Comparison of ENCODE assay signal across 23 cellular contexts in genomic region chr1:239662950-239663349, GRCh38.
"Had no signal": no experiment of that assay in that cellular context is flagged by ENCODE, and none has a peak within 500 bp of the region (broad histone marks: within the 10 kb centered on the region; RNA-seq: fewer than 3 reads in every experiment).

No MANE protein-coding gene starts in this region.

- H3K36me3 ChIP-seq: neural progenitor cell, pancreas, tibial nerve, upper lobe of right lung, vagina had no signal

- H3K4me1 Mint-ChIP-seq: neural progenitor cell had no signal

- H3K4me3 Mint-ChIP-seq: natural killer cell treated with Interleukin-12 subunit alpha and Interleukin-12 subunit beta and Interleukin-15 and Interleukin-18, amount 100 ng/mL, for 72 hours; neural progenitor cell had no signal

- H3K9me3 ChIP-seq: pancreas, testis, tibial nerve, upper lobe of right lung, vagina had no signal

- DNase-seq: dermis blood vessel endothelial cell; erythroblast; foreskin keratinocyte; kidney; left colon; left ventricle myocardium superior; mesenchymal stem cell; midbrain; nucleus accumbens; pancreas; right cardiac atrium; small intestine; stimulated activated CD4-positive, alpha-beta T cell treated with anti-CD3 and anti-CD28 coated beads, Interleukin-12 subunit alpha, Interleukin-12 subunit beta, amount 100 ng/mL, for 4 hours; stimulated activated naive CD4-positive, alpha-beta T cell treated with Interleukin-2 at 50 U/mL for 16 hours; testis; upper lobe of right lung had no signal

- ATAC-seq: foreskin keratinocyte; left colon; left ventricle myocardium superior; natural killer cell treated with Interleukin-12 subunit alpha and Interleukin-12 subunit beta and Interleukin-15 and Interleukin-18, amount 100 ng/mL, for 72 hours; pancreas; right cardiac atrium; upper lobe of right lung had no signal

- H3K27ac Mint-ChIP-seq: natural killer cell treated with Interleukin-12 subunit alpha and Interleukin-12 subunit beta and Interleukin-15 and Interleukin-18, amount 100 ng/mL, for 72 hours; neural progenitor cell; progenitor cell of endocrine pancreas had no signal

- H3K36me3 Mint-ChIP-seq: neural progenitor cell had no signal

- H3K4me1 ChIP-seq: foreskin keratinocyte, neural progenitor cell, pancreas, testis, tibial nerve, upper lobe of right lung, vagina had no signal

- H2AFZ ChIP-seq: hepatocyte, neural progenitor cell had no signal

- H3K9me3 Mint-ChIP-seq: natural killer cell treated with Interleukin-12 subunit alpha and Interleukin-12 subunit beta and Interleukin-15 and Interleukin-18, amount 100 ng/mL, for 72 hours; neural progenitor cell had no signal

- H3K27ac ChIP-seq: foreskin keratinocyte, hepatocyte, neural progenitor cell, pancreas, testis, tibial nerve, upper lobe of right lung, vagina had no signal

- H3K27me3 ChIP-seq: foreskin keratinocyte, hepatocyte, neural progenitor cell, pancreas, testis, tibial nerve, upper lobe of right lung, vagina had no signal

- H3K79me2 ChIP-seq: hepatocyte had no signal

- H3K4me3 ChIP-seq: hepatocyte, lung, neural progenitor cell, pancreas, testis, tibial nerve, upper lobe of right lung, vagina had no signal

- H3K27me3 Mint-ChIP-seq: progenitor cell of endocrine pancreas had no signal

- H3K4me2 ChIP-seq: hepatocyte, neural progenitor cell had no signal
